17 cellular contexts compared by ENCODE assay signal in the genomic region with DNA sequence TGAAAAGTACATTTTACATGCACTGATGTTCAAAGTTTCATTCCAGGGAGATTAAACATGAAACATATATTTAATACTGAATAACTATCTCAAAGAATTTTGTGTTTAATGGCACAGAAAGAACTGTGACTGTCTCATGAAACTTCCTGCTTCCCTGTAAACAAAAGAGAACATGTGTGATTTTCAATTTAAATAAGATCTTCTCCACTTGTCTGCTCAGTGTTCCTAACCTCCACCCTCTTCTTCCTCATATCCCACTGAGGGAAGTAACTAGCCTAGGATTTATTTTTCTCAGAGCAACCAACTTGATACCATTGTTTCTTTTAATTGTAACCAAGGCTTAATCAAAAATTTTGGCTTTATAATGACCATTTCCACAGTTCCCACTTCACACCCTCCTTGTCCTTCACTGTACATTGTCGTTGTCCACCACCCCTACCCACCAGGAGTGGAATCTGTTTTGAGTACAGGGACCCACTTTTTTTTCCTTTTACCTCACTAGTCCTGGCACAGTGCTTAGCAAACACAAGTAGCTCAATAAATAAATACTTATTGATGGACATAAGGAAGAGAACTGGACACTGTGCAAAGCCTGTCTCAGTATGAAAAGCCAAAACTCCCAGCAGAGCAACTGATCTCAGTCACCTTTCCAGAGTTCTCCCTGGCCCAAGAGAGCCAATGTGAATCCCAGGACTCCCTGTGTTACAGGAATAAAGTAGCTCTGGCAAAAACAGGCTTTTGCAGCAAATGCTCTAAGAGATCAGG. TPM values are rescaled to one million over a fixed set of nuclear protein-coding genes. Genes with fewer than 3 reads are reported as not detected.
A peak's percentile ranks its signal among the peaks of the same experiment; 100 is the strongest.
DNase-seq lines count a peak whose midpoint lies in the region; ATAC-seq and TF ChIP-seq lines count a peak whose summit lies in the region.
"Had no signal": no experiment of that assay in that cellular context is flagged by ENCODE, and none has a peak within 500 bp of the region (broad histone marks: within the 10 kb centered on the region; RNA-seq: fewer than 3 reads in every experiment).

No MANE protein-coding gene starts in this region.

- in situ Hi-C loops in GM23248 (cut with MboI): no loop called here

- no peak overlapping the region for H3K4me2 ChIP-seq in GM23248 (ENCODE audit: unreplicated experiment)

- H3K27ac Mint-ChIP-seq in activated CD8-positive, alpha-beta memory T cell treated with anti-CD3 and anti-CD28 coated beads, Interleukin-2, amount 10 ng/mL, durations not matched to agents 7 days and 5 days: peak overlapping the region; percentile 56
- H3K27ac Mint-ChIP-seq in activated T-helper 2 cell treated with anti-CD3 and anti-CD28 coated beads, Interferon-gamma antibody, Interleukin-2, Interleukin-4, amounts not matched to agents 10 μg/mL and 5 μg/mL and 100 μg/mL, durations not matched to agents 14 hours and 24 hours and 36 hours: peak overlapping the region; percentile 36
- peak overlapping the region; percentile 86 for H3K27ac Mint-ChIP-seq in nephron progenitor cell

- peak overlapping the region; percentile 5; the same call in 1 of the 2 replicates for H3K9ac ChIP-seq in GM23248

- H3K27me3 ChIP-seq in GM23248 (replicated peaks; ENCODE audit: insufficient read depth): no peaks in the 10 kb centered on the region
- H3K27me3 ChIP-seq in left lung: no peaks in the 10 kb centered on the region
- H3K27me3 ChIP-seq in ascending aorta: no peaks in the 10 kb centered on the region
- H3K27me3 ChIP-seq: esophagus squamous epithelium, spleen had no signal

- WGBS in GM23248 (ENCODE audit: low coverage in 1 of 2, low lambda C conversion rate in 2 of 2, missing lambda C conversion rate in 2 of 2), 2 experiments: 94 to 95% methylated on average over 1 of the region's 1 CpG

- no peak overlapping the region for H2AFZ ChIP-seq in GM23248

- no peaks in the 10 kb centered on the region for H3K27me3 Mint-ChIP-seq in activated CD8-positive, alpha-beta memory T cell treated with anti-CD3 and anti-CD28 coated beads, Interleukin-2, amount 10 ng/mL, durations not matched to agents 7 days and 5 days
- no peaks in the 10 kb centered on the region for H3K27me3 Mint-ChIP-seq in activated T-helper 2 cell treated with anti-CD3 and anti-CD28 coated beads, Interferon-gamma antibody, Interleukin-2, Interleukin-4, amounts not matched to agents 10 μg/mL and 5 μg/mL and 100 μg/mL, durations not matched to agents 14 hours and 24 hours and 36 hours (ENCODE audit: low read depth)
- no peaks in the 10 kb centered on the region for H3K27me3 Mint-ChIP-seq in nephron progenitor cell (ENCODE audit: low read depth, poor library complexity)

- no peaks in the 10 kb centered on the region for H3K9me2 ChIP-seq in GM23248 (ENCODE audit: insufficient read depth)

- H3K79me2 ChIP-seq in GM23248 (ENCODE audit: insufficient read depth): peaks cover 92% of the 10 kb centered on the region

- H3K4me1 Mint-ChIP-seq in activated CD8-positive, alpha-beta memory T cell treated with anti-CD3 and anti-CD28 coated beads, Interleukin-2, amount 10 ng/mL, durations not matched to agents 7 days and 5 days: peaks cover 52% of the 10 kb centered on the region
- H3K4me1 Mint-ChIP-seq in activated T-helper 2 cell treated with anti-CD3 and anti-CD28 coated beads, Interferon-gamma antibody, Interleukin-2, Interleukin-4, amounts not matched to agents 10 μg/mL and 5 μg/mL and 100 μg/mL, durations not matched to agents 14 hours and 24 hours and 36 hours (ENCODE audit: low read depth): peaks cover 41% of the 10 kb centered on the region
- H3K4me1 Mint-ChIP-seq in nephron progenitor cell: peaks cover 30% of the 10 kb centered on the region

- H3K4me1 ChIP-seq in GM23248 (ENCODE audit: insufficient read depth) (peaks cover 7% of the 10 kb centered on the region), left lung (peaks cover 12 to 49% of the 10 kb centered on the region in 2 donors), ascending aorta (peaks cover 0 to 11% of the 10 kb centered on the region in 2 donors)

- intact Hi-C loops in activated T-helper 2 cell treated with anti-CD3 and anti-CD28 coated beads, Interferon-gamma antibody, Interleukin-2, Interleukin-4, amounts not matched to agents 10 μg/mL and 5 μg/mL and 100 μg/mL, durations not matched to agents 14 hours and 24 hours and 36 hours (cut with micrococcal nuclease): no loop called here
- intact Hi-C loops in left lung (cut with DNase I): no loop called here
- intact Hi-C loops in ascending aorta (cut with DNase I): no loop called here

- DNase-seq in activated CD8-positive, alpha-beta memory T cell treated with anti-CD3 and anti-CD28 coated beads, Interleukin-2, amount 10 ng/mL, durations not matched to agents 7 days and 5 days: no peak
- DNase-seq in activated CD8-positive, alpha-beta memory T cell treated with anti-CD3 and anti-CD28 coated beads for 24 hours: no peak
- DNase-seq in GM23248 (no peak), nephron progenitor cell (no peak), left lung (no peak), ascending aorta (ENCODE audit: low spot score in 2 of 2) (no peak)
- DNase-seq in activated T-helper 2 cell treated with anti-CD3 and anti-CD28 coated beads, Interferon-gamma antibody, Interleukin-2, Interleukin-4, amounts not matched to agents 10 μg/mL and 5 μg/mL and 100 μg/mL, durations not matched to agents 14 hours and 24 hours and 36 hours (ENCODE audit: low spot score): no peak
- DNase-seq: activated effector memory CD4-positive, alpha-beta T cell treated with Interleukin-2 at 50 U/mL for 16 hours; amniotic stem cell; esophagus squamous epithelium; NCI-H2171 treated with DMSO at 0.1 percent for 48 hours; NCI-H526 treated with DMSO at 0.1 percent for 48 hours; Right ventricle myocardium superior; spleen; stimulated activated CD4-positive, alpha-beta T cell treated with anti-CD3 and anti-CD28 coated beads, Interleukin-4, amount 100 ng/mL, for 4 hours; substantia nigra had no signal

- H3K4me3 ChIP-seq in GM23248 (no peak overlapping the region), left lung (no peak overlapping the region), ascending aorta (no peak overlapping the region)
- H3K4me3 ChIP-seq: esophagus squamous epithelium, spleen had no signal

- peaks cover 68% of the 10 kb centered on the region for H3K36me3 ChIP-seq in GM23248 (ENCODE audit: low read depth)
- peaks cover 0 to 78% of the 10 kb centered on the region in 2 donors for H3K36me3 ChIP-seq in left lung
- H3K36me3 ChIP-seq in ascending aorta: peaks cover 45 to 66% of the 10 kb centered on the region in 2 donors

- H3K36me3 Mint-ChIP-seq in activated CD8-positive, alpha-beta memory T cell treated with anti-CD3 and anti-CD28 coated beads, Interleukin-2, amount 10 ng/mL, durations not matched to agents 7 days and 5 days: peaks cover 62% of the 10 kb centered on the region
- peaks cover 78% of the 10 kb centered on the region for H3K36me3 Mint-ChIP-seq in activated T-helper 2 cell treated with anti-CD3 and anti-CD28 coated beads, Interferon-gamma antibody, Interleukin-2, Interleukin-4, amounts not matched to agents 10 μg/mL and 5 μg/mL and 100 μg/mL, durations not matched to agents 14 hours and 24 hours and 36 hours (ENCODE audit: low read depth)
- H3K36me3 Mint-ChIP-seq in nephron progenitor cell (ENCODE audit: low read depth): peaks cover 69% of the 10 kb centered on the region

- TF ChIP-seq CTCF in nephron progenitor cell (IDR thresholded peaks at IDR 0.05) (no peak), left lung (IDR thresholded peaks at IDR 0.05) (no peak), ascending aorta (IDR thresholded peaks at IDR 0.05) (no peak)

- H3F3A ChIP-seq in GM23248 (ENCODE audit: insufficient read depth): 0 out of 2 replicates have a peak, but pooled peaks cover 2% of the 10 kb centered on the region

- CTCF ChIA-PET in activated CD8-positive, alpha-beta memory T cell treated with anti-CD3 and anti-CD28 coated beads, Interleukin-2, amount 10 ng/mL, durations not matched to agents 7 days and 5 days (lab: Charles Lee): interaction anchor here (1.9 kb wide), 1 partner anchor 10 kb away, joined by 14 read pairs; no protein-coding TSS in a partner anchor

- no peak overlapping the region for H3K4me3 Mint-ChIP-seq in activated CD8-positive, alpha-beta memory T cell treated with anti-CD3 and anti-CD28 coated beads, Interleukin-2, amount 10 ng/mL, durations not matched to agents 7 days and 5 days
- H3K4me3 Mint-ChIP-seq in activated T-helper 2 cell treated with anti-CD3 and anti-CD28 coated beads, Interferon-gamma antibody, Interleukin-2, Interleukin-4, amounts not matched to agents 10 μg/mL and 5 μg/mL and 100 μg/mL, durations not matched to agents 14 hours and 24 hours and 36 hours (ENCODE audit: low read depth): no peak overlapping the region
- no peak overlapping the region for H3K4me3 Mint-ChIP-seq in nephron progenitor cell

- H3K9me3 ChIP-seq in GM23248 (ENCODE audit: low read depth): no peaks in the 10 kb centered on the region
- H3K9me3 ChIP-seq in left lung: no peaks in the 10 kb centered on the region
- no peaks in the 10 kb centered on the region for H3K9me3 ChIP-seq in ascending aorta
- H3K9me3 ChIP-seq: esophagus squamous epithelium, spleen had no signal

- no peak for ATAC-seq in activated CD8-positive, alpha-beta memory T cell treated with anti-CD3 and anti-CD28 coated beads, Interleukin-2, amount 10 ng/mL, durations not matched to agents 7 days and 5 days
- no peak for ATAC-seq in left lung
- no peak for ATAC-seq in GM18520 (IDR thresholded peaks at IDR 0.05; ENCODE audit: unreplicated experiment)

- H3K27ac ChIP-seq in GM23248 (no peak overlapping the region), left lung (no peak overlapping the region), ascending aorta (no peak overlapping the region)
- H3K27ac ChIP-seq: esophagus squamous epithelium, spleen had no signal

- no peaks in the 10 kb centered on the region for H4K20me1 ChIP-seq in GM23248 (ENCODE audit: insufficient read depth)

- H3K9me3 Mint-ChIP-seq in activated CD8-positive, alpha-beta memory T cell treated with anti-CD3 and anti-CD28 coated beads, Interleukin-2, amount 10 ng/mL, durations not matched to agents 7 days and 5 days (ENCODE audit: low read depth): no peaks in the 10 kb centered on the region
- H3K9me3 Mint-ChIP-seq in activated T-helper 2 cell treated with anti-CD3 and anti-CD28 coated beads, Interferon-gamma antibody, Interleukin-2, Interleukin-4, amounts not matched to agents 10 μg/mL and 5 μg/mL and 100 μg/mL, durations not matched to agents 14 hours and 24 hours and 36 hours: no peaks in the 10 kb centered on the region
- no peaks in the 10 kb centered on the region for H3K9me3 Mint-ChIP-seq in nephron progenitor cell

RNA-seq across cellular contexts. Expression of a gene that starts 4.2 kb away (rescaled TPM):
- total RNA-seq in activated CD8-positive, alpha-beta memory T cell treated with anti-CD3 and anti-CD28 coated beads, Interleukin-2, amount 10 ng/mL, durations not matched to agents 7 days and 5 days: 100 to 1,000 TPM; 103 to 118 TPM
- total RNA-seq in GM23248 (2014; rRNA removed; shearing (Covaris generic)): 27.1 and 31.2 TPM in 2 replicates
- polyA plus RNA-seq in GM23248 (2016; fragmentation: Nextera tagmentation; extraction: Ambion mirVana): 38.2 and 42.3 TPM in 2 replicates
- 123 and 135 TPM in 2 replicates for total RNA-seq in activated T-helper 2 cell treated with anti-CD3 and anti-CD28 coated beads, Interferon-gamma antibody, Interleukin-2, Interleukin-4, amounts not matched to agents 10 μg/mL and 5 μg/mL and 100 μg/mL, durations not matched to agents 14 hours and 24 hours and 36 hours
- 10 to 100 TPM; 56.2 to 70.1 TPM for total RNA-seq in left lung
- total RNA-seq in ascending aorta: 22.9 TPM

RNA-seq across cellular contexts. Expression of a gene that starts 4.4 kb away (rescaled TPM):
- total RNA-seq in activated CD8-positive, alpha-beta memory T cell treated with anti-CD3 and anti-CD28 coated beads, Interleukin-2, amount 10 ng/mL, durations not matched to agents 7 days and 5 days: 10 to 100 TPM; 37.6 to 57.6 TPM
- 19.5 and 32.5 TPM in 2 replicates for total RNA-seq in GM23248 (2014; rRNA removed; shearing (Covaris generic))
- 59.5 and 60.6 TPM in 2 replicates for polyA plus RNA-seq in GM23248 (2016; fragmentation: Nextera tagmentation; extraction: Ambion mirVana)
- total RNA-seq in activated T-helper 2 cell treated with anti-CD3 and anti-CD28 coated beads, Interferon-gamma antibody, Interleukin-2, Interleukin-4, amounts not matched to agents 10 μg/mL and 5 μg/mL and 100 μg/mL, durations not matched to agents 14 hours and 24 hours and 36 hours: 41.6 and 46.4 TPM in 2 replicates
- total RNA-seq in left lung (10 to 100 TPM; 32.1 to 38.2 TPM), ascending aorta (13.6 TPM)

RNA-seq across cellular contexts. Expression of a gene that starts 33.2 kb away (rescaled TPM):
- 10 to 100 TPM in 1 of 2 experiments, 1 to 10 TPM in 1; 7.8 to 15.3 TPM for total RNA-seq in activated CD8-positive, alpha-beta memory T cell treated with anti-CD3 and anti-CD28 coated beads, Interleukin-2, amount 10 ng/mL, durations not matched to agents 7 days and 5 days
- total RNA-seq in GM23248 (2014; rRNA removed; shearing (Covaris generic)): 23.2 and 33.9 TPM in 2 replicates
- 20.7 and 23.1 TPM in 2 replicates for polyA plus RNA-seq in GM23248 (2016; fragmentation: Nextera tagmentation; extraction: Ambion mirVana)
- 18.5 and 20.5 TPM in 2 replicates for total RNA-seq in activated T-helper 2 cell treated with anti-CD3 and anti-CD28 coated beads, Interferon-gamma antibody, Interleukin-2, Interleukin-4, amounts not matched to agents 10 μg/mL and 5 μg/mL and 100 μg/mL, durations not matched to agents 14 hours and 24 hours and 36 hours
- total RNA-seq in left lung: 10 to 100 TPM; 10.3 to 10.4 TPM
- 64.9 TPM for total RNA-seq in ascending aorta

Comparison
In these comparisons a context has a peak if more than half of its experiments do, and no peak if none do; other contexts are left out.
1. H3K27ac Mint-ChIP-seq: peak in every context shown above with its lines; median percentile 86 in nephron progenitor cell; 56 in activated CD8-positive, alpha-beta memory T cell treated with anti-CD3 and anti-CD28 coated beads, Interleukin-2, amount 10 ng/mL, durations not matched to agents 7 days and 5 days; 36 in activated T-helper 2 cell treated with anti-CD3 and anti-CD28 coated beads, Interferon-gamma antibody, Interleukin-2, Interleukin-4, amounts not matched to agents 10 μg/mL and 5 μg/mL and 100 μg/mL, durations not matched to agents 14 hours and 24 hours and 36 hours.